23 cellular contexts compared by ENCODE assay signal in the genomic region with DNA sequence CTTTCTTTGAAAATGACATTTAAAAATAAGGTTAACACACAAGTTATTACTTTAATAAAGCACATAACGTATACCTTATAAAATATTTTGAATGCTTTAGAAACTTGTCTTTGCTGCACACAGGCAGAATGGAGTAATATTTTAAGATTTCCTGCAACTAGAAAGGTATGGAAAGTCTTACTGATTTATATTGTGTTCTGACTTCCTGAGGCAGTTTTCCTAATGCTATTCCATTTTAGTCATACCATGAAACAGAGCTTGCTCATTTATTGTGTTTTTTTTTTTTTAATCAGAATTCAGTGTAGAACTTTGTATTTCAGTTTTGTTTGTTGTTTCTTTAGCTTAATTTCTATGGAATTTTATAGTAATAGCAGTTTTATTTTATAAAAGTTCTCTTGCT.
A peak's percentile ranks its signal among the peaks of the same experiment; 100 is the strongest.
DNase-seq lines count a peak whose midpoint lies in the region; ATAC-seq, FAIRE-seq and TF ChIP-seq lines count a peak whose summit lies in the region.
"Had no signal": no experiment of that assay in that cellular context is flagged by ENCODE, and none has a peak within 500 bp of the region (broad histone marks: within the 10 kb centered on the region; RNA-seq: fewer than 3 reads in every experiment).

No MANE protein-coding gene starts in this region.

- peak; percentile 36 for FAIRE-seq in H54 (lab: Jason Lieb, UNC)
- FAIRE-seq: GM18507 had no signal

- H3K27me3 ChIP-seq in naive thymus-derived CD4-positive, alpha-beta T cell (ENCODE audit: control insufficient read depth in 2 of 2, insufficient read depth in 2 of 2, low read length in 2 of 2): no peaks in the 10 kb centered on the region
- H3K27me3 ChIP-seq: cardiac muscle cell, left lung, testis, vagina had no signal

- DNase-seq in activated naive CD4-positive, alpha-beta T cell treated with anti-CD3 and anti-CD28 coated beads, Interleukin-2, amount 50 U/mL, for 72 hours (ENCODE audit: low spot score in 2 of 2): no peak
- DNase-seq in activated naive CD4-positive, alpha-beta T cell treated with Interleukin-2 at 50 U/mL for 16 hours: no peak
- DNase-seq in H54 (ENCODE audit: insufficient read length, low spot score) (no peak), T-helper 17 cell (no peak), lung microvascular endothelial cell (ENCODE audit: low read depth in 2 of 2) (peak; percentile 60), HuH-7 (ENCODE audit: low spot score) (no peak), HuH-7.5 (ENCODE audit: low spot score) (no peak)
- no peak for DNase-seq in naive thymus-derived CD4-positive, alpha-beta T cell
- DNase-seq: amygdala; H7; left lung; NCI-H1417 treated with DMSO at 0.1 percent for 48 hours; NCI-H510A treated with DMSO at 0.1 percent for 48 hours; posterior cingulate gyrus; stimulated activated CD4-positive, alpha-beta T cell treated with anti-CD3 and anti-CD28 coated beads, Interleukin-1b, Interleukin-23, amount 100 ng/mL, for 48 hours; testis had no signal

- no peak for ATAC-seq in activated naive CD4-positive, alpha-beta T cell treated with anti-CD3 and anti-CD28 coated beads, Interleukin-2, amount 50 U/mL, for 72 hours
- ATAC-seq in T-helper 17 cell: no peak
- ATAC-seq in naive thymus-derived CD4-positive, alpha-beta T cell: no peak
- ATAC-seq: left lung; stimulated activated effector memory CD8-positive, alpha-beta T cell treated with anti-CD3 and anti-CD28 coated beads, Interleukin-12 subunit alpha, Interleukin-12 subunit beta, amount 100 ng/mL, for 72 hours had no signal

- peaks cover 19% of the 10 kb centered on the region for H3K4me1 Mint-ChIP-seq in T-helper 17 cell
- peaks cover 16 to 48% (median 28%) of the 10 kb centered on the region in 7 donors for H3K4me1 Mint-ChIP-seq in naive thymus-derived CD4-positive, alpha-beta T cell

- H3K4me1 ChIP-seq in naive thymus-derived CD4-positive, alpha-beta T cell (ENCODE audit: control insufficient read depth in 2 of 2, insufficient read depth in 2 of 2, low read length in 2 of 2): peaks cover 12 to 20% of the 10 kb centered on the region in 2 donors
- H3K4me1 ChIP-seq: left lung, testis, vagina had no signal

- no peaks in the 10 kb centered on the region for H3K27me3 Mint-ChIP-seq in T-helper 17 cell
- no peaks in the 10 kb centered on the region for H3K27me3 Mint-ChIP-seq in naive thymus-derived CD4-positive, alpha-beta T cell
- H3K27me3 Mint-ChIP-seq: IgD-negative memory B cell had no signal

- CTCF ChIA-PET in naive thymus-derived CD4-positive, alpha-beta T cell (lab: Charles Lee): interaction anchor here (0.6 kb wide), 1 partner anchor 60 kb away, joined by 3 read pairs; no protein-coding TSS in a partner anchor

- TF ChIP-seq POLR2A in H54 (IDR thresholded peaks at IDR 0.05; ENCODE audit: low read depth, low read length): no peak

- POLR2A ChIA-PET in naive thymus-derived CD4-positive, alpha-beta T cell (lab: Charles Lee): interaction anchor here (0.6 kb wide), 1 partner anchor 116 kb away, joined by 3 read pairs; no protein-coding TSS in a partner anchor

- no peak overlapping the region for H3K27ac ChIP-seq in naive thymus-derived CD4-positive, alpha-beta T cell (ENCODE audit: low read depth, low read length)
- H3K27ac ChIP-seq: C4-2B, cardiac muscle cell, HL-60, testis, vagina had no signal

- intact Hi-C loops in naive thymus-derived CD4-positive, alpha-beta T cell (cut with micrococcal nuclease): loop anchor here in 1 of 2 donors (5.0 kb wide), 1 partner anchor 149 kb away; the partner anchor contains the start of gene DPH5

- peak overlapping the region; percentile 16 to 79 for H3K27ac Mint-ChIP-seq in activated naive CD4-positive, alpha-beta T cell treated with anti-CD3 and anti-CD28 coated beads, Interleukin-2, amount 50 U/mL, for 72 hours
- H3K27ac Mint-ChIP-seq in T-helper 17 cell: peak overlapping the region; percentile 27
- H3K27ac Mint-ChIP-seq in naive thymus-derived CD4-positive, alpha-beta T cell: peak overlapping the region in 1 of 9 donors; percentile 10
- H3K27ac Mint-ChIP-seq: IgD-negative memory B cell; stimulated activated effector memory CD8-positive, alpha-beta T cell treated with anti-CD3 and anti-CD28 coated beads, Interleukin-12 subunit alpha, Interleukin-12 subunit beta, amount 100 ng/mL, for 72 hours had no signal

- no peaks in the 10 kb centered on the region for H3K9me3 ChIP-seq in T-helper 17 cell (ENCODE audit: control insufficient read depth, low read length, poor library complexity, severe bottlenecking)
- no peaks in the 10 kb centered on the region for H3K9me3 ChIP-seq in naive thymus-derived CD4-positive, alpha-beta T cell (ENCODE audit: control insufficient read depth in 2 of 3, low read length in 3 of 3)
- H3K9me3 ChIP-seq: left lung, testis, vagina had no signal

- H3K4me3 ChIP-seq in naive thymus-derived CD4-positive, alpha-beta T cell (ENCODE audit: low read length): no peak overlapping the region
- H3K4me3 ChIP-seq: cardiac muscle cell, left lung, testis, vagina had no signal

- peaks cover 5 to 11% of the 10 kb centered on the region in 2 donors for H3K36me3 Mint-ChIP-seq in activated naive CD4-positive, alpha-beta T cell treated with anti-CD3 and anti-CD28 coated beads, Interleukin-2, amount 50 U/mL, for 72 hours
- H3K36me3 Mint-ChIP-seq in T-helper 17 cell (ENCODE audit: low read depth): no peaks in the 10 kb centered on the region
- peaks cover 0 to 10% (median 0%) of the 10 kb centered on the region in 5 donors for H3K36me3 Mint-ChIP-seq in naive thymus-derived CD4-positive, alpha-beta T cell
- H3K36me3 Mint-ChIP-seq: IgD-negative memory B cell had no signal

- H3K36me3 ChIP-seq in naive thymus-derived CD4-positive, alpha-beta T cell (ENCODE audit: control insufficient read depth in 2 of 3, insufficient read depth in 3 of 3, low read length in 3 of 3): no peaks in the 10 kb centered on the region
- H3K36me3 ChIP-seq: cardiac muscle cell, left lung, vagina had no signal

- peaks cover 9 to 10% of the 10 kb centered on the region in 2 donors for H3K9me3 Mint-ChIP-seq in activated naive CD4-positive, alpha-beta T cell treated with anti-CD3 and anti-CD28 coated beads, Interleukin-2, amount 50 U/mL, for 72 hours
- H3K9me3 Mint-ChIP-seq in naive thymus-derived CD4-positive, alpha-beta T cell: no peaks in the 10 kb centered on the region
- H3K9me3 Mint-ChIP-seq: IgD-negative memory B cell had no signal

- H3K4me3 Mint-ChIP-seq in T-helper 17 cell: no peak overlapping the region
- no peak overlapping the region for H3K4me3 Mint-ChIP-seq in naive thymus-derived CD4-positive, alpha-beta T cell
- H3K4me3 Mint-ChIP-seq: IgD-negative memory B cell; stimulated activated effector memory CD8-positive, alpha-beta T cell treated with anti-CD3 and anti-CD28 coated beads, Interleukin-12 subunit alpha, Interleukin-12 subunit beta, amount 100 ng/mL, for 72 hours had no signal

Comparison
In these comparisons a context has a peak if more than half of its experiments do, and no peak if none do; other contexts are left out.
1. DNase-seq: peak in lung microvascular endothelial cell (2 of 2); none in activated naive CD4-positive, alpha-beta T cell treated with anti-CD3 and anti-CD28 coated beads, Interleukin-2, amount 50 U/mL, for 72 hours (0 of 2), activated naive CD4-positive, alpha-beta T cell treated with Interleukin-2 at 50 U/mL for 16 hours (single experiment), H54 (single experiment), T-helper 17 cell (0 of 3), naive thymus-derived CD4-positive, alpha-beta T cell (0 of 9), HuH-7 (single experiment) and HuH-7.5 (single experiment).